In the genomic region with DNA sequence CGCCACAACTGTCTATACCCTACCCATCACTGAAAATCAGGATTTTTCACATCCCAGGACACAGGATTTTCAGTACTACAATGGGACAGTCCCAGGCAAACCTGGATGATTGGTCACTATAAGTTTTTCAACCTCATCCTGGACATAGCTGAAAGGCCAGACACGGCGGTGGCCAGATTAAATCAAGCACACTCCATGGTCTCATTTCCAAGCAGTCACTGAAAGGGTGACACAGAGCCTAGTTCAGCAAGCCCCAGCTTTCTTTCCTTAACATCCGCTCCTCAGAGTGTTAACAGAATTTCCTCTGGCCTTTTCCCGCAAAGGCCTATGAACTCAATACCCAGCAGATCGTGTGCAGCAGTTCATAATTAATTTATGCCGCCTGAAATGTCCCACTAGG, we compare ENCODE assay signal across 25 cellular contexts.
"Had no signal": no experiment of that assay in that cellular context is flagged by ENCODE, and none has a peak within 500 bp of the region (broad histone marks: within the 10 kb centered on the region; RNA-seq: fewer than 3 reads in every experiment).

No MANE protein-coding gene starts in this region.

- ATAC-seq: left colon; left lung; right lobe of liver; stimulated activated naive B cell treated with anti-CD40 and anti-IgM and Interleukin-4, amounts not matched to agents 10 μg/mL and 1 μg/mL and 100 μg/mL, for 72 hours; stimulated activated naive CD8-positive, alpha-beta T cell treated with anti-CD3 and anti-CD28 coated beads, Interleukin-15, Interleukin-2, amounts not matched to agents 100 U/mL and 50 U/mL, for 24 hours; upper lobe of right lung had no signal

- H3K4me3 Mint-ChIP-seq: mesothelial cell of epicardium; naive B cell; natural killer cell; nephron progenitor cell; neural progenitor cell; stimulated activated naive B cell treated with anti-CD40 and anti-IgM and Interleukin-4, amounts not matched to agents 10 μg/mL and 1 μg/mL and 100 μg/mL, for 72 hours had no signal

- DNase-seq: heart right ventricle; kidney; left colon; left lung; mesendoderm; naive B cell; natural killer cell; nephron progenitor cell; occipital lobe; ovary; right lobe of liver; stimulated activated CD4-positive, alpha-beta T cell treated with anti-CD3 and anti-CD28 coated beads, Interleukin-12 subunit alpha, Interleukin-12 subunit beta, amount 100 ng/mL, for 4 hours; stimulated activated CD4-positive, alpha-beta T cell treated with anti-CD3 and anti-CD28 coated beads, Interleukin-15, amount 100 ng/mL, for 24 hours; stimulated activated CD4-positive, alpha-beta T cell treated with anti-CD3 and anti-CD28 coated beads, Interleukin-2, amount 100 ng/mL, for 24 hours; stimulated activated CD4-positive, alpha-beta T cell treated with anti-CD3 and anti-CD28 coated beads, Interleukin-4, amount 100 ng/mL, for 1 hour; stimulated activated naive B cell treated with anti-CD40 and anti-IgM and Interleukin-4, amounts not matched to agents 10 μg/mL and 1 μg/mL and 100 μg/mL, for 72 hours; stimulated activated naive CD8-positive, alpha-beta T cell treated with anti-CD3 and anti-CD28 coated beads, Interleukin-15, Interleukin-2, amounts not matched to agents 100 U/mL and 50 U/mL, for 24 hours; stomach; testis; thyroid gland; transverse colon; upper lobe of right lung had no signal

- H3K36me3 Mint-ChIP-seq: neural progenitor cell had no signal

- H3K4me1 Mint-ChIP-seq: naive B cell; neural progenitor cell; stimulated activated naive B cell treated with anti-CD40 and anti-IgM and Interleukin-4, amounts not matched to agents 10 μg/mL and 1 μg/mL and 100 μg/mL, for 72 hours had no signal

- H3K27ac Mint-ChIP-seq: mesothelial cell of epicardium; naive B cell; natural killer cell; nephron progenitor cell; neural progenitor cell; progenitor cell of endocrine pancreas; stimulated activated naive B cell treated with anti-CD40 and anti-IgM and Interleukin-4, amounts not matched to agents 10 μg/mL and 1 μg/mL and 100 μg/mL, for 72 hours had no signal
